Comparison of ENCODE assay signal across 8 cellular contexts in the genomic region with DNA sequence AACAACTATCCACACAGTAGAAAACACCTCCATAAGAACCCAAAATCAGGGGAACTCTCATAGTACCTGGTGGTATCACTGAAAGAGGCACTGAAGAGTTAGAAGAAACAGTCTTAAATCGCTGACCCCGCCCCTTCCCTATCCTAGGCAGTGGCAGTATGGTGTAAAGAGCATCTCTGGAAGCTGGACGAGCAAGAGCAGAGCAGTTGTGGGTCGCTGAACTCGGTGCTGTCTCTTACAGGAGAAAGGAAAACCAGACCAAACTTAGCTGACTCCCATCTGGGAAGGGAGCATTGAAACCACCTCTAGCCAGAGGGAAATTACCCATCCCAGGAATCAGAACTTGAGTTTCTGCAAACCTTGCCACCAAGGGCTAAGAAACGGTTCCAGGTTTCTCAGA. TPM values are rescaled to one million over a fixed set of nuclear protein-coding genes. Genes with fewer than 3 reads are reported as not detected.
"Had no signal": no experiment of that assay in that cellular context is flagged by ENCODE, and none has a peak within 500 bp of the region (broad histone marks: within the 10 kb centered on the region; RNA-seq: fewer than 3 reads in every experiment).

No MANE protein-coding gene starts in this region.

RNA-seq across cellular contexts. Expression of a gene that starts 2.8 kb away (rescaled TPM):
- total RNA-seq: OCI-LY7, Peyer's patch, Right ventricle myocardium inferior, Right ventricle myocardium superior, SJCRH30, SJSA1, SK-MEL-5 had no signal
- polyA plus RNA-seq: SK-N-SH had no signal
